Comparison of ENCODE assay signal across 23 cellular contexts in genomic region chr14:20734079-20734806, GRCh38. TPM values are rescaled to one million over a fixed set of nuclear protein-coding genes. Genes with fewer than 3 reads are reported as not detected.
A peak's percentile ranks its signal among the peaks of the same experiment; 100 is the strongest.
DNase-seq lines count a peak whose midpoint lies in the region; ATAC-seq and TF ChIP-seq lines count a peak whose summit lies in the region.
"Had no signal": no experiment of that assay in that cellular context is flagged by ENCODE, and none has a peak within 500 bp of the region (broad histone marks: within the 10 kb centered on the region; RNA-seq: fewer than 3 reads in every experiment).

No MANE protein-coding gene starts in this region.

- ATAC-seq in GM21619 (IDR thresholded peaks at IDR 0.05; ENCODE audit: unreplicated experiment) (peak; percentile 71), memory B cell (ENCODE audit: low read depth) (peak; percentile 54), HG03139 (IDR thresholded peaks at IDR 0.05; ENCODE audit: unreplicated experiment) (no peak)
- ATAC-seq: CD8-positive, alpha-beta T cell; Panc1; SK-N-SH treated with all-trans-retinoic acid at 6 μM for 48 hours had no signal

- no peaks in the 10 kb centered on the region for H3K27me3 Mint-ChIP-seq in memory B cell

- no peaks in the 10 kb centered on the region for H3K9me3 ChIP-seq in Peyer's patch
- H3K9me3 ChIP-seq: BLaER1 had no signal

- H3K4me3 ChIP-seq in Peyer's patch: no peak overlapping the region
- H3K4me3 ChIP-seq: BLaER1 had no signal

- DNase-seq in Peyer's patch (peak in 2 of 3 donors; percentile 47 to 67), memory B cell (ENCODE audit: low spot score in 2 of 2) (no peak), inferior parietal cortex (ENCODE audit: extremely low spot score) (no peak), erythroblast (lab: John Stamatoyannopoulos, UW) (no peak), HuH-7.5 (ENCODE audit: low spot score) (no peak)
- DNase-seq: Calu3; CD8-positive, alpha-beta T cell; DMS153; H7; KG1; NCI-H1092; NCI-H1436 treated with DMSO at 0.1 percent for 48 hours; NCI-H2029; NCI-H2227 treated with DMSO at 0.1 percent for 48 hours; NCI-H510A treated with DMSO at 0.1 percent for 48 hours; NCI-H748 treated with DMSO at 0.1 percent for 48 hours had no signal

- TF ChIP-seq CTCF in Peyer's patch (IDR thresholded peaks at IDR 0.05): no peak

- H3K36me3 Mint-ChIP-seq in memory B cell: no peaks in the 10 kb centered on the region
- H3K36me3 Mint-ChIP-seq: CD8-positive, alpha-beta T cell had no signal

- no peaks in the 10 kb centered on the region for H3K9me3 Mint-ChIP-seq in memory B cell
- H3K9me3 Mint-ChIP-seq: CD8-positive, alpha-beta T cell had no signal

- no peak for TF ChIP-seq POLR2A in Peyer's patch (IDR thresholded peaks at IDR 0.05)
- TF ChIP-seq POLR2A in erythroblast (IDR thresholded peaks at IDR 0.05; ENCODE audit: low read length): no peak

- H3K4me1 Mint-ChIP-seq in memory B cell: peaks cover 17% of the 10 kb centered on the region

- H3K4me3 Mint-ChIP-seq in memory B cell: no peak overlapping the region
- H3K4me3 Mint-ChIP-seq: CD8-positive, alpha-beta T cell had no signal

- peak overlapping the region in 1 of 4 donors; percentile 46 for H3K27ac ChIP-seq in Peyer's patch
- H3K27ac ChIP-seq: BLaER1 had no signal

- no peaks in the 10 kb centered on the region for H3K36me3 ChIP-seq in Peyer's patch
- H3K36me3 ChIP-seq: BLaER1 had no signal

- H3K4me1 ChIP-seq in Peyer's patch: no peaks in the 10 kb centered on the region
- H3K4me1 ChIP-seq: BLaER1 had no signal

- H3K27me3 ChIP-seq in Peyer's patch: no peaks in the 10 kb centered on the region
- H3K27me3 ChIP-seq: BLaER1 had no signal

- no peak overlapping the region for H3K27ac Mint-ChIP-seq in memory B cell
- H3K27ac Mint-ChIP-seq: CD8-positive, alpha-beta T cell had no signal

RNA-seq across cellular contexts. Expression of gene EDDM3A, which starts 11.4 kb away (rescaled TPM):
- not detected for total RNA-seq in Peyer's patch
- total RNA-seq: Calu3; CD8-positive, alpha-beta T cell; G401; H7; HT1080 had no signal

RNA-seq across cellular contexts. Expression of gene EDDM3B, which starts 34.0 kb away (rescaled TPM):
- not detected for total RNA-seq in Peyer's patch
- total RNA-seq: Calu3; CD8-positive, alpha-beta T cell; G401; H7; HT1080 had no signal

RNA-seq across cellular contexts. Expression of gene ANG, which starts 45.7 kb away (rescaled TPM):
- total RNA-seq in Peyer's patch: 10 to 100 TPM; 19.6 to 22.3 (median 20.0) TPM

RNA-seq across cellular contexts. Expression of gene RNASE6, which starts 46.8 kb away (rescaled TPM):
- 10 to 100 TPM in 1 of 4 donors, 1 to 10 TPM in 3; 3.7 to 21.5 (median 6.5) TPM for total RNA-seq in Peyer's patch
- total RNA-seq: Calu3, G401, HT1080 had no signal

RNA-seq across cellular contexts. Expression of gene RNASE4, which starts 49.9 kb away (rescaled TPM):
- total RNA-seq in Peyer's patch: 10 to 100 TPM in 3 of 4 donors, 1 to 10 TPM in 1; 5.8 to 51.7 (median 33.6) TPM

Comparison
In these comparisons a context has a peak if more than half of its experiments do, and no peak if none do; other contexts are left out.
1. DNase-seq: peak in Peyer's patch (2 of 3); none in memory B cell (0 of 2), inferior parietal cortex (single experiment), erythroblast (0 of 2) and HuH-7.5 (single experiment).